ENCODE assay signal across 1 cellular context in the genomic region with DNA sequence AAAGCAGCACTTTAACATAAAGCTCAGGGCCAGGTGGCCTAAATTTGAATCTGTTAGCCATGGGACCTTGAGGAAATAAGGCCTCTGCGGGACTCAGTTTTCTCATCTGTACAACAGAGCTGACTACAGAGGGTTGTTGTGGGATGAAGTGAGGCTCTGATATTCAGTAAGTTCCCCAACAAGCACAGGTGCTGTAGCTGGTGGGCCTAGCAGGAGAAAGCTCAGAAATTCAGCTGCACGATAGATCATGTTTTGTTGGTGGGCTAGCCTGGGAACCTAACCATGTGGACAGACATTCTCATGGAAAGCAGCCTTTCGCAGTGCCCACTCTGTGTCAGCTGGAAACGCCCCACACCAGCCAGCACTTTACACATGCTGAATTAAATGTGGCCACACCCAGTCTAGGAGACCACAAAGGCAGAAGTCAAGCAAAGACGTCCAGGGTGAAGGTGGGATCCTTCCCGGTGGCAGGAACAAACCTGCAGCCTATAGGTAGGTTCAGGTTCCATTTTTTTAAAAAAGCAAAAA.
A peak's percentile ranks its signal among the peaks of the same experiment; 100 is the strongest.
TF ChIP-seq lines count a peak whose summit lies in the region.

No MANE protein-coding gene starts in this region.

TF ChIP-seq in K562, 482 proteins besides CTCF, POLR2A, EP300 and RAD21:
- TF ChIP-seq, protein P1, sequence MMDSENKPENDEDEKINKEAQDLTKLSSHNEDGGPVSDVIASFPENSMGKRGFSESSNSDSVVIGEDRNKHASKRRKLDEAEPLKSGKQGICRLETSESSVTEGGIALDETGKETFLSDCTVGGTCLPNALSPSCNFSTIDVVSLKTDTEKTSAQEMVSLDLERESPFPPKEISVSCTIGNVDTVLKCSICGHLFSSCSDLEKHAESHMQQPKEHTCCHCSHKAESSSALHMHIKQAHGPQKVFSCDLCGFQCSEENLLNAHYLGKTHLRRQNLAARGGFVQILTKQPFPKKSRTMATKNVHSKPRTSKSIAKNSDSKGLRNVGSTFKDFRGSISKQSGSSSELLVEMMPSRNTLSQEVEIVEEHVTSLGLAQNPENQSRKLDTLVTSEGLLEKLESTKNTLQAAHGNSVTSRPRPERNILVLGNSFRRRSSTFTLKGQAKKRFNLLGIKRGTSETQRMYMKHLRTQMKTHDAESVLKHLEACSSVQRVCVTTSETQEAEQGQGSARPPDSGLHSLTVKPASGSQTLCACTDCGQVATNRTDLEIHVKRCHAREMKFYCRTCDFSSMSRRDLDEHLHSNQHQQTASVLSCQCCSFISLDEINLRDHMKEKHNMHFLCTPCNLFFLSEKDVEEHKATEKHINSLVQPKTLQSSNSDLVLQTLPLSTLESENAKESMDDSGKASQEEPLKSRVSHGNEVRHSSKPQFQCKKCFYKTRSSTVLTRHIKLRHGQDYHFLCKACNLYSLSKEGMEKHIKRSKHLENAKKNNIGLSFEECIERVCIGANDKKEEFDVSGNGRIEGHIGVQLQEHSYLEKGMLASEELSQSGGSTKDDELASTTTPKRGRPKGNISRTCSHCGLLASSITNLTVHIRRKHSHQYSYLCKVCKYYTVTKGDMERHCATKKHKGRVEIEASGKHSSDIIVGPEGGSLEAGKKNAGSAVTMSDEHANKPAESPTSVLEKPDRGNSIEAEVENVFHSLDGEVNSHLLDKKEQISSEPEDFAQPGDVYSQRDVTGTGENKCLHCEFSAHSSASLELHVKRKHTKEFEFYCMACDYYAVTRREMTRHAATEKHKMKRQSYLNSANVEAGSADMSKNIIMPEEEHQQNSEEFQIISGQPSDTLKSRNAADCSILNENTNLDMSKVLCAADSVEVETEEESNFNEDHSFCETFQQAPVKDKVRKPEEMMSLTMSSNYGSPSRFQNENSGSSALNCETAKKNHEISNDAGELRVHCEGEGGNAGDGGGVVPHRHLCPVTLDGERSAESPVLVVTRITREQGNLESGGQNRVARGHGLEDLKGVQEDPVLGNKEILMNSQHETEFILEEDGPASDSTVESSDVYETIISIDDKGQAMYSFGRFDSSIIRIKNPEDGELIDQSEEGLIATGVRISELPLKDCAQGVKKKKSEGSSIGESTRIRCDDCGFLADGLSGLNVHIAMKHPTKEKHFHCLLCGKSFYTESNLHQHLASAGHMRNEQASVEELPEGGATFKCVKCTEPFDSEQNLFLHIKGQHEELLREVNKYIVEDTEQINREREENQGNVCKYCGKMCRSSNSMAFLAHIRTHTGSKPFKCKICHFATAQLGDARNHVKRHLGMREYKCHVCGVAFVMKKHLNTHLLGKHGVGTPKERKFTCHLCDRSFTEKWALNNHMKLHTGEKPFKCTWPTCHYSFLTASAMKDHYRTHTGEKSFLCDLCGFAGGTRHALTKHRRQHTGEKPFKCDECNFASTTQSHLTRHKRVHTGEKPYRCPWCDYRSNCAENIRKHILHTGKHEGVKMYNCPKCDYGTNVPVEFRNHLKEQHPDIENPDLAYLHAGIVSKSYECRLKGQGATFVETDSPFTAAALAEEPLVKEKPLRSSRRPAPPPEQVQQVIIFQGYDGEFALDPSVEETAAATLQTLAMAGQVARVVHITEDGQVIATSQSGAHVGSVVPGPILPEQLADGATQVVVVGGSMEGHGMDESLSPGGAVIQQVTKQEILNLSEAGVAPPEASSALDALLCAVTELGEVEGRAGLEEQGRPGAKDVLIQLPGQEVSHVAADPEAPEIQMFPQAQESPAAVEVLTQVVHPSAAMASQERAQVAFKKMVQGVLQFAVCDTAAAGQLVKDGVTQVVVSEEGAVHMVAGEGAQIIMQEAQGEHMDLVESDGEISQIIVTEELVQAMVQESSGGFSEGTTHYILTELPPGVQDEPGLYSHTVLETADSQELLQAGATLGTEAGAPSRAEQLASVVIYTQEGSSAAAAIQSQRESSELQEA (IDR thresholded peaks at IDR 0.05; ENCODE audit: low read depth) = no peak
- TF ChIP-seq ZNF584 (CRISPR knock-in tag; IDR thresholded peaks at IDR 0.05; ENCODE audit: low read depth) (no peak), ZKSCAN3 (CRISPR knock-in tag; IDR thresholded peaks at IDR 0.05) (peak; percentile 79)
